In the genomic region with DNA sequence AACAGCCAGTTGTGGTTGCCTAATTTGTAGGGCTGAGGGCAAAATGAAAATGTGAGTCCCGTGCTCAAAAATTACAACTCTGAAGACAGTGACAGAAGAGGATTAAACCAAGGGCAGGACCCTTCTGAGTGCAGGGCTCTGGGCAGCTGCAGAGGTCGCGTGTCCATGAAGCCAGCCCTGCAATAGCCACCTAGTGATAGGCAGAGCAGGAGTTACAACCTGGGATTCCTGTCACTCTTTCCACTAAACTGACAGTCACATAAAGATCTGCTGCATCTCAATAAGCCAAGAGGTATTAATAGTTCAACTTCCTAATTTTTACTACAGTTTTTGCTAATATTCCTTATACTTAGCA, we compare ENCODE assay signal across 8 cellular contexts.
DNase-seq lines count a peak whose midpoint lies in the region; ATAC-seq and TF ChIP-seq lines count a peak whose summit lies in the region.

No MANE protein-coding gene starts in this region.

- peaks cover 6% of the 10 kb centered on the region for H3K36me3 Mint-ChIP-seq in progenitor cell of endocrine pancreas (ENCODE audit: insufficient read depth)

- H3K4me1 ChIP-seq in breast epithelium (no peaks in the 10 kb centered on the region), skeletal muscle satellite cell (ENCODE audit: control insufficient read depth, insufficient read depth, low read length) (peaks cover 5% of the 10 kb centered on the region)

- ATAC-seq in GM19467 (IDR thresholded peaks at IDR 0.05; ENCODE audit: unreplicated experiment) (peak; percentile 8), HG03097 (IDR thresholded peaks at IDR 0.05; ENCODE audit: low FRiP score, unreplicated experiment) (peak; percentile 9)

- H3K4me3 ChIP-seq in breast epithelium (peak overlapping the region in 2 of 3 donors; percentile 17 to 20), skeletal muscle satellite cell (ENCODE audit: low read length) (peak overlapping the region; percentile 56)

- no peaks in the 10 kb centered on the region for H3K4me1 Mint-ChIP-seq in progenitor cell of endocrine pancreas (ENCODE audit: low read depth)

- no peak overlapping the region for H3K27ac Mint-ChIP-seq in progenitor cell of endocrine pancreas

- no peak for TF ChIP-seq CTCF in breast epithelium (IDR thresholded peaks at IDR 0.05)
- no peak for TF ChIP-seq CTCF in progenitor cell of endocrine pancreas (IDR thresholded peaks at IDR 0.05; ENCODE audit: unreplicated experiment)

- no peaks in the 10 kb centered on the region for H3K27me3 Mint-ChIP-seq in progenitor cell of endocrine pancreas

- H3K27ac ChIP-seq in breast epithelium = no peak overlapping the region

- H3K27me3 ChIP-seq in breast epithelium (no peaks in the 10 kb centered on the region), skeletal muscle satellite cell (ENCODE audit: control insufficient read depth, insufficient read depth, low read length) (no peaks in the 10 kb centered on the region)

- DNase-seq in breast epithelium (ENCODE audit: low spot score in 2 of 2) = no peak
- no peak for DNase-seq in NAMALWA (ENCODE audit: low spot score)
- no peak for DNase-seq in progenitor cell of endocrine pancreas (ENCODE audit: low spot score, unreplicated experiment)
- DNase-seq in SKM-1 (lab: John Stamatoyannopoulos, UW; ENCODE audit: unreplicated experiment) = no peak
- DNase-seq in NCI-H748 (lab: John Stamatoyannopoulos, UW; ENCODE audit: unreplicated experiment) = no peak

- TF ChIP-seq POLR2A in breast epithelium (IDR thresholded peaks at IDR 0.05) = no peak

- intact Hi-C loops in breast epithelium (cut with DNase I; ENCODE audit: low total_unique reads) = no loop called here

- H3K9ac ChIP-seq in skeletal muscle satellite cell (ENCODE audit: low read depth, low read length) = peak overlapping the region; percentile 22

- H3K9me3 ChIP-seq in breast epithelium = no peaks in the 10 kb centered on the region
- no peaks in the 10 kb centered on the region for H3K9me3 ChIP-seq in skeletal muscle satellite cell (replicated peaks; ENCODE audit: low read length)

- H3K36me3 ChIP-seq in breast epithelium = no peaks in the 10 kb centered on the region
- H3K36me3 ChIP-seq in skeletal muscle satellite cell (ENCODE audit: insufficient read depth, low read length) = no peaks in the 10 kb centered on the region

- H3K4me3 Mint-ChIP-seq in progenitor cell of endocrine pancreas (ENCODE audit: low read depth) = no peak overlapping the region

- H3K9me3 Mint-ChIP-seq in progenitor cell of endocrine pancreas (ENCODE audit: low read depth) = peaks cover 4% of the 10 kb centered on the region

- H3K4me2 ChIP-seq in skeletal muscle satellite cell (ENCODE audit: low read length) = peak overlapping the region; percentile 79
